ENCODE assay signal across 1 cellular context in the genomic region with DNA sequence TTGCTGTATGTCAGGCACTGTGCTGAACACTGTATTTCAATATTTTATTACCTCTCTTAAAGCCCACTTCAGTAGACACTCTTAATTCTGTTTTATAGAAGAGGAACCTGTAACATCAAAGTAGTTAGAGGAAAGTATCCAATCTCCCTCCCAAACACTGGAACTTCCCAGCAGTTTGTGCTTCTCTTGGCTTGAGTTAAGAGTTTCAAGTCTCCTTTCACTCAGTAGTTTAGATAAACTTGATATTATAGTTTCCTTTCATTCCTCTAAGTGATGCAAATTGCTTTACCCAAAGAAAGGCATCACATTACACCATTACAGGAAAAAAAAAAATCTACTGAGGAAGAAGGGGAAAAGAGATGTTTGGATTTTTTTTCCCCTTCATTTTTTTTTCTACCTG.
A peak's percentile ranks its signal among the peaks of the same experiment; 100 is the strongest.
TF ChIP-seq lines count a peak whose summit lies in the region.

No MANE protein-coding gene starts in this region.

TF ChIP-seq in HEK293, 187 proteins besides CTCF, POLR2A, EP300 and RAD21 (continued from another document):
- TF ChIP-seq, protein P1, sequence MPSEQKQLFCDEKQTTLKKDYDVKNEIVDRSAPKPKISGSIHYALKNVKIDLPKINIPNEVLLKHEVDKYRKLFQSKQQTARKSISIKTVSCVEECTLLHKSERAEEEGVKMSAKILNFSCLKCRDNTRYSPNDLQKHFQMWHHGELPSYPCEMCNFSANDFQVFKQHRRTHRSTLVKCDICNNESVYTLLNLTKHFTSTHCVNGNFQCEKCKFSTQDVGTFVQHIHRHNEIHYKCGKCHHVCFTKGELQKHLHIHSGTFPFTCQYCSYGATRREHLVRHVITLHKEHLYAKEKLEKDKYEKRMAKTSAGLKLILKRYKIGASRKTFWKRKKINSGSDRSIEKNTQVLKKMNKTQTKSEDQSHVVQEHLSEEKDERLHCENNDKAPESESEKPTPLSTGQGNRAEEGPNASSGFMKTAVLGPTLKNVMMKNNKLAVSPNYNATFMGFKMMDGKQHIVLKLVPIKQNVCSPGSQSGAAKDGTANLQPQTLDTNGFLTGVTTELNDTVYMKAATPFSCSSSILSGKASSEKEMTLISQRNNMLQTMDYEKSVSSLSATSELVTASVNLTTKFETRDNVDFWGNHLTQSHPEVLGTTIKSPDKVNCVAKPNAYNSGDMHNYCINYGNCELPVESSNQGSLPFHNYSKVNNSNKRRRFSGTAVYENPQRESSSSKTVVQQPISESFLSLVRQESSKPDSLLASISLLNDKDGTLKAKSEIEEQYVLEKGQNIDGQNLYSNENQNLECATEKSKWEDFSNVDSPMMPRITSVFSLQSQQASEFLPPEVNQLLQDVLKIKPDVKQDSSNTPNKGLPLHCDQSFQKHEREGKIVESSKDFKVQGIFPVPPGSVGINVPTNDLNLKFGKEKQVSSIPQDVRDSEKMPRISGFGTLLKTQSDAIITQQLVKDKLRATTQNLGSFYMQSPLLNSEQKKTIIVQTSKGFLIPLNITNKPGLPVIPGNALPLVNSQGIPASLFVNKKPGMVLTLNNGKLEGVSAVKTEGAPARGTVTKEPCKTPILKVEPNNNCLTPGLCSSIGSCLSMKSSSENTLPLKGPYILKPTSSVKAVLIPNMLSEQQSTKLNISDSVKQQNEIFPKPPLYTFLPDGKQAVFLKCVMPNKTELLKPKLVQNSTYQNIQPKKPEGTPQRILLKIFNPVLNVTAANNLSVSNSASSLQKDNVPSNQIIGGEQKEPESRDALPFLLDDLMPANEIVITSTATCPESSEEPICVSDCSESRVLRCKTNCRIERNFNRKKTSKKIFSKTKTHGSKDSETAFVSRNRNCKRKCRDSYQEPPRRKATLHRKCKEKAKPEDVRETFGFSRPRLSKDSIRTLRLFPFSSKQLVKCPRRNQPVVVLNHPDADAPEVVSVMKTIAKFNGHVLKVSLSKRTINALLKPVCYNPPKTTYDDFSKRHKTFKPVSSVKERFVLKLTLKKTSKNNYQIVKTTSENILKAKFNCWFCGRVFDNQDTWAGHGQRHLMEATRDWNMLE (tag by site-specific recombination; conservative IDR thresholded peaks at IDR 0.05; ENCODE audit: low read depth), result no peak
- TF ChIP-seq, protein P2, sequence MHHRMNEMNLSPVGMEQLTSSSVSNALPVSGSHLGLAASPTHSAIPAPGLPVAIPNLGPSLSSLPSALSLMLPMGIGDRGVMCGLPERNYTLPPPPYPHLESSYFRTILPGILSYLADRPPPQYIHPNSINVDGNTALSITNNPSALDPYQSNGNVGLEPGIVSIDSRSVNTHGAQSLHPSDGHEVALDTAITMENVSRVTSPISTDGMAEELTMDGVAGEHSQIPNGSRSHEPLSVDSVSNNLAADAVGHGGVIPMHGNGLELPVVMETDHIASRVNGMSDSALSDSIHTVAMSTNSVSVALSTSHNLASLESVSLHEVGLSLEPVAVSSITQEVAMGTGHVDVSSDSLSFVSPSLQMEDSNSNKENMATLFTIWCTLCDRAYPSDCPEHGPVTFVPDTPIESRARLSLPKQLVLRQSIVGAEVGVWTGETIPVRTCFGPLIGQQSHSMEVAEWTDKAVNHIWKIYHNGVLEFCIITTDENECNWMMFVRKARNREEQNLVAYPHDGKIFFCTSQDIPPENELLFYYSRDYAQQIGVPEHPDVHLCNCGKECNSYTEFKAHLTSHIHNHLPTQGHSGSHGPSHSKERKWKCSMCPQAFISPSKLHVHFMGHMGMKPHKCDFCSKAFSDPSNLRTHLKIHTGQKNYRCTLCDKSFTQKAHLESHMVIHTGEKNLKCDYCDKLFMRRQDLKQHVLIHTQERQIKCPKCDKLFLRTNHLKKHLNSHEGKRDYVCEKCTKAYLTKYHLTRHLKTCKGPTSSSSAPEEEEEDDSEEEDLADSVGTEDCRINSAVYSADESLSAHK (tag by site-specific recombination; IDR thresholded peaks at IDR 0.05), result peak; percentile 99
- TF ChIP-seq ZNF768 (tag by site-specific recombination; IDR thresholded peaks at IDR 0.05) (no peak), ZNF561 (tag by site-specific recombination; IDR thresholded peaks at IDR 0.05; ENCODE audit: borderline replicate concordance) (peak; percentile 93), MYNN (tag by site-specific recombination; IDR thresholded peaks at IDR 0.05; ENCODE audit: borderline replicate concordance) (no peak), ZNF140 (tag by site-specific recombination; IDR thresholded peaks at IDR 0.05) (no peak), ZNF596 (tag by site-specific recombination; IDR thresholded peaks at IDR 0.05) (peak; percentile 22; the same call in 1 of the 2 replicates), ZNF302 (tag by site-specific recombination; IDR thresholded peaks at IDR 0.05; ENCODE audit: low read depth) (no peak), GFI1B (tag by site-specific recombination; IDR thresholded peaks at IDR 0.05) (no peak), SP3 (tag by site-specific recombination; IDR thresholded peaks at IDR 0.05) (no peak), ZNF354C (tag by site-specific recombination; IDR thresholded peaks at IDR 0.05; ENCODE audit: borderline replicate concordance, low read depth) (no peak), SALL2 (tag by site-specific recombination; IDR thresholded peaks at IDR 0.05; ENCODE audit: borderline replicate concordance) (no peak), ZNF521 (tag by site-specific recombination; IDR thresholded peaks at IDR 0.05) (no peak), ZNF600 (tag by site-specific recombination; IDR thresholded peaks at IDR 0.05) (no peak), TRIM28 (IDR thresholded peaks at IDR 0.05; ENCODE audit: borderline replicate concordance, low read length) (0 out of 2 replicates have a peak, but pooled peaks have one; percentile 35), ZNF16 (tag by site-specific recombination; IDR thresholded peaks at IDR 0.05; ENCODE audit: low read depth) (no peak), ZNF558 (tag by site-specific recombination; IDR thresholded peaks at IDR 0.05) (no peak), ZNF112 (tag by site-specific recombination; IDR thresholded peaks at IDR 0.05) (no peak), ZNF629 (tag by site-specific recombination; IDR thresholded peaks at IDR 0.05) (no peak), ZNF37A (tag by site-specific recombination; IDR thresholded peaks at IDR 0.05) (no peak), ZNF777 (tag by site-specific recombination; IDR thresholded peaks at IDR 0.05; ENCODE audit: borderline replicate concordance) (no peak), ZBTB21 (tag by site-specific recombination; IDR thresholded peaks at IDR 0.05) (no peak), ZNF660 (tag by site-specific recombination; IDR thresholded peaks at IDR 0.05) (no peak), SP2 (tag by site-specific recombination; IDR thresholded peaks at IDR 0.05) (no peak), ZNF248 (tag by site-specific recombination; IDR thresholded peaks at IDR 0.05) (no peak), IKZF3 (tag by site-specific recombination; IDR thresholded peaks at IDR 0.05) (0 out of 2 replicates have a peak, but pooled peaks have one; percentile 7), KLF16 (tag by site-specific recombination; IDR thresholded peaks at IDR 0.05) (no peak), RBAK (tag by site-specific recombination; IDR thresholded peaks at IDR 0.05) (no peak)
- TF ChIP-seq, protein P3, sequence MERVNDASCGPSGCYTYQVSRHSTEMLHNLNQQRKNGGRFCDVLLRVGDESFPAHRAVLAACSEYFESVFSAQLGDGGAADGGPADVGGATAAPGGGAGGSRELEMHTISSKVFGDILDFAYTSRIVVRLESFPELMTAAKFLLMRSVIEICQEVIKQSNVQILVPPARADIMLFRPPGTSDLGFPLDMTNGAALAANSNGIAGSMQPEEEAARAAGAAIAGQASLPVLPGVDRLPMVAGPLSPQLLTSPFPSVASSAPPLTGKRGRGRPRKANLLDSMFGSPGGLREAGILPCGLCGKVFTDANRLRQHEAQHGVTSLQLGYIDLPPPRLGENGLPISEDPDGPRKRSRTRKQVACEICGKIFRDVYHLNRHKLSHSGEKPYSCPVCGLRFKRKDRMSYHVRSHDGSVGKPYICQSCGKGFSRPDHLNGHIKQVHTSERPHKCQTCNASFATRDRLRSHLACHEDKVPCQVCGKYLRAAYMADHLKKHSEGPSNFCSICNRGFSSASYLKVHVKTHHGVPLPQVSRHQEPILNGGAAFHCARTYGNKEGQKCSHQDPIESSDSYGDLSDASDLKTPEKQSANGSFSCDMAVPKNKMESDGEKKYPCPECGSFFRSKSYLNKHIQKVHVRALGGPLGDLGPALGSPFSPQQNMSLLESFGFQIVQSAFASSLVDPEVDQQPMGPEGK (tag by site-specific recombination; IDR thresholded peaks at IDR 0.05), result no peak
- TF ChIP-seq, protein P4, sequence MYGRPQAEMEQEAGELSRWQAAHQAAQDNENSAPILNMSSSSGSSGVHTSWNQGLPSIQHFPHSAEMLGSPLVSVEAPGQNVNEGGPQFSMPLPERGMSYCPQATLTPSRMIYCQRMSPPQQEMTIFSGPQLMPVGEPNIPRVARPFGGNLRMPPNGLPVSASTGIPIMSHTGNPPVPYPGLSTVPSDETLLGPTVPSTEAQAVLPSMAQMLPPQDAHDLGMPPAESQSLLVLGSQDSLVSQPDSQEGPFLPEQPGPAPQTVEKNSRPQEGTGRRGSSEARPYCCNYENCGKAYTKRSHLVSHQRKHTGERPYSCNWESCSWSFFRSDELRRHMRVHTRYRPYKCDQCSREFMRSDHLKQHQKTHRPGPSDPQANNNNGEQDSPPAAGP (tag by site-specific recombination; IDR thresholded peaks at IDR 0.05), result no peak
- TF ChIP-seq, protein P5, sequence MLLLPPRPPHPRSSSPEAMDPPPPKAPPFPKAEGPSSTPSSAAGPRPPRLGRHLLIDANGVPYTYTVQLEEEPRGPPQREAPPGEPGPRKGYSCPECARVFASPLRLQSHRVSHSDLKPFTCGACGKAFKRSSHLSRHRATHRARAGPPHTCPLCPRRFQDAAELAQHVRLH (tag by site-specific recombination; IDR thresholded peaks at IDR 0.05), result peak; percentile 69; the same call in 1 of the 2 replicates
- TF ChIP-seq, protein P6, sequence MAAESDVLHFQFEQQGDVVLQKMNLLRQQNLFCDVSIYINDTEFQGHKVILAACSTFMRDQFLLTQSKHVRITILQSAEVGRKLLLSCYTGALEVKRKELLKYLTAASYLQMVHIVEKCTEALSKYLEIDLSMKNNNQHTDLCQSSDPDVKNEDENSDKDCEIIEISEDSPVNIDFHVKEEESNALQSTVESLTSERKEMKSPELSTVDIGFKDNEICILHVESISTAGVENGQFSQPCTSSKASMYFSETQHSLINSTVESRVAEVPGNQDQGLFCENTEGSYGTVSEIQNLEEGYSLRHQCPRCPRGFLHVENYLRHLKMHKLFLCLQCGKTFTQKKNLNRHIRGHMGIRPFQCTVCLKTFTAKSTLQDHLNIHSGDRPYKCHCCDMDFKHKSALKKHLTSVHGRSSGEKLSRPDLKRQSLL (tag by site-specific recombination; IDR thresholded peaks at IDR 0.05), result no peak
- TF ChIP-seq, protein P7, sequence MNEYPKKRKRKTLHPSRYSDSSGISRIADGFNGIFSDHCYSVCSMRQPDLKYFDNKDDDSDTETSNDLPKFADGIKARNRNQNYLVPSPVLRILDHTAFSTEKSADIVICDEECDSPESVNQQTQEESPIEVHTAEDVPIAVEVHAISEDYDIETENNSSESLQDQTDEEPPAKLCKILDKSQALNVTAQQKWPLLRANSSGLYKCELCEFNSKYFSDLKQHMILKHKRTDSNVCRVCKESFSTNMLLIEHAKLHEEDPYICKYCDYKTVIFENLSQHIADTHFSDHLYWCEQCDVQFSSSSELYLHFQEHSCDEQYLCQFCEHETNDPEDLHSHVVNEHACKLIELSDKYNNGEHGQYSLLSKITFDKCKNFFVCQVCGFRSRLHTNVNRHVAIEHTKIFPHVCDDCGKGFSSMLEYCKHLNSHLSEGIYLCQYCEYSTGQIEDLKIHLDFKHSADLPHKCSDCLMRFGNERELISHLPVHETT (tag by site-specific recombination; IDR thresholded peaks at IDR 0.05), result no peak
- TF ChIP-seq, protein P8, sequence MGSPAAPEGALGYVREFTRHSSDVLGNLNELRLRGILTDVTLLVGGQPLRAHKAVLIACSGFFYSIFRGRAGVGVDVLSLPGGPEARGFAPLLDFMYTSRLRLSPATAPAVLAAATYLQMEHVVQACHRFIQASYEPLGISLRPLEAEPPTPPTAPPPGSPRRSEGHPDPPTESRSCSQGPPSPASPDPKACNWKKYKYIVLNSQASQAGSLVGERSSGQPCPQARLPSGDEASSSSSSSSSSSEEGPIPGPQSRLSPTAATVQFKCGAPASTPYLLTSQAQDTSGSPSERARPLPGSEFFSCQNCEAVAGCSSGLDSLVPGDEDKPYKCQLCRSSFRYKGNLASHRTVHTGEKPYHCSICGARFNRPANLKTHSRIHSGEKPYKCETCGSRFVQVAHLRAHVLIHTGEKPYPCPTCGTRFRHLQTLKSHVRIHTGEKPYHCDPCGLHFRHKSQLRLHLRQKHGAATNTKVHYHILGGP (tag by site-specific recombination; IDR thresholded peaks at IDR 0.05), result no peak
